ENCODE assay signal across 2 cellular contexts in genomic region chr10:132912225-132912684, GRCh38.
TF ChIP-seq lines count a peak whose summit lies in the region.

No MANE protein-coding gene starts in this region.

TF ChIP-seq in WTC11, 78 proteins besides CTCF, POLR2A, EP300 and RAD21 (continued from another document):
- TF ChIP-seq RORB (CRISPR knock-in tag; IDR thresholded peaks at IDR 0.05): no peak
- TF ChIP-seq ZMAT4 (CRISPR knock-in tag; IDR thresholded peaks at IDR 0.05): no peak
- no peak for TF ChIP-seq TEAD4 (CRISPR knock-in tag; IDR thresholded peaks at IDR 0.05)
- TF ChIP-seq, protein P1, sequence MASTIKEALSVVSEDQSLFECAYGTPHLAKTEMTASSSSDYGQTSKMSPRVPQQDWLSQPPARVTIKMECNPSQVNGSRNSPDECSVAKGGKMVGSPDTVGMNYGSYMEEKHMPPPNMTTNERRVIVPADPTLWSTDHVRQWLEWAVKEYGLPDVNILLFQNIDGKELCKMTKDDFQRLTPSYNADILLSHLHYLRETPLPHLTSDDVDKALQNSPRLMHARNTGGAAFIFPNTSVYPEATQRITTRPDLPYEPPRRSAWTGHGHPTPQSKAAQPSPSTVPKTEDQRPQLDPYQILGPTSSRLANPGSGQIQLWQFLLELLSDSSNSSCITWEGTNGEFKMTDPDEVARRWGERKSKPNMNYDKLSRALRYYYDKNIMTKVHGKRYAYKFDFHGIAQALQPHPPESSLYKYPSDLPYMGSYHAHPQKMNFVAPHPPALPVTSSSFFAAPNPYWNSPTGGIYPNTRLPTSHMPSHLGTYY (CRISPR knock-in tag; IDR thresholded peaks at IDR 0.05): no peak
- TF ChIP-seq ZNF263 (CRISPR knock-in tag; IDR thresholded peaks at IDR 0.05; ENCODE audit: low read depth): no peak
- no peak for TF ChIP-seq ZNF281 (CRISPR knock-in tag; IDR thresholded peaks at IDR 0.05)
- TF ChIP-seq MYBL2 (CRISPR knock-in tag; IDR thresholded peaks at IDR 0.05): no peak
- TF ChIP-seq NFYB (CRISPR knock-in tag; conservative IDR thresholded peaks at IDR 0.05; ENCODE audit: low read depth): no peak
- TF ChIP-seq, protein P2, sequence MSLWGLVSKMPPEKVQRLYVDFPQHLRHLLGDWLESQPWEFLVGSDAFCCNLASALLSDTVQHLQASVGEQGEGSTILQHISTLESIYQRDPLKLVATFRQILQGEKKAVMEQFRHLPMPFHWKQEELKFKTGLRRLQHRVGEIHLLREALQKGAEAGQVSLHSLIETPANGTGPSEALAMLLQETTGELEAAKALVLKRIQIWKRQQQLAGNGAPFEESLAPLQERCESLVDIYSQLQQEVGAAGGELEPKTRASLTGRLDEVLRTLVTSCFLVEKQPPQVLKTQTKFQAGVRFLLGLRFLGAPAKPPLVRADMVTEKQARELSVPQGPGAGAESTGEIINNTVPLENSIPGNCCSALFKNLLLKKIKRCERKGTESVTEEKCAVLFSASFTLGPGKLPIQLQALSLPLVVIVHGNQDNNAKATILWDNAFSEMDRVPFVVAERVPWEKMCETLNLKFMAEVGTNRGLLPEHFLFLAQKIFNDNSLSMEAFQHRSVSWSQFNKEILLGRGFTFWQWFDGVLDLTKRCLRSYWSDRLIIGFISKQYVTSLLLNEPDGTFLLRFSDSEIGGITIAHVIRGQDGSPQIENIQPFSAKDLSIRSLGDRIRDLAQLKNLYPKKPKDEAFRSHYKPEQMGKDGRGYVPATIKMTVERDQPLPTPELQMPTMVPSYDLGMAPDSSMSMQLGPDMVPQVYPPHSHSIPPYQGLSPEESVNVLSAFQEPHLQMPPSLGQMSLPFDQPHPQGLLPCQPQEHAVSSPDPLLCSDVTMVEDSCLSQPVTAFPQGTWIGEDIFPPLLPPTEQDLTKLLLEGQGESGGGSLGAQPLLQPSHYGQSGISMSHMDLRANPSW (CRISPR knock-in tag; conservative IDR thresholded peaks at IDR 0.05; ENCODE audit: low read depth): no peak
- no peak for TF ChIP-seq MAX (CRISPR knock-in tag; IDR thresholded peaks at IDR 0.05)
- TF ChIP-seq MXD4 (CRISPR knock-in tag; IDR thresholded peaks at IDR 0.05; ENCODE audit: borderline replicate concordance): no peak
- TF ChIP-seq, protein P3, sequence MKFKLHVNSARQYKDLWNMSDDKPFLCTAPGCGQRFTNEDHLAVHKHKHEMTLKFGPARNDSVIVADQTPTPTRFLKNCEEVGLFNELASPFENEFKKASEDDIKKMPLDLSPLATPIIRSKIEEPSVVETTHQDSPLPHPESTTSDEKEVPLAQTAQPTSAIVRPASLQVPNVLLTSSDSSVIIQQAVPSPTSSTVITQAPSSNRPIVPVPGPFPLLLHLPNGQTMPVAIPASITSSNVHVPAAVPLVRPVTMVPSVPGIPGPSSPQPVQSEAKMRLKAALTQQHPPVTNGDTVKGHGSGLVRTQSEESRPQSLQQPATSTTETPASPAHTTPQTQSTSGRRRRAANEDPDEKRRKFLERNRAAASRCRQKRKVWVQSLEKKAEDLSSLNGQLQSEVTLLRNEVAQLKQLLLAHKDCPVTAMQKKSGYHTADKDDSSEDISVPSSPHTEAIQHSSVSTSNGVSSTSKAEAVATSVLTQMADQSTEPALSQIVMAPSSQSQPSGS (CRISPR knock-in tag; IDR thresholded peaks at IDR 0.05; ENCODE audit: borderline replicate concordance, low read depth): no peak

TF ChIP-seq in H1, 55 proteins besides CTCF, POLR2A, EP300 and RAD21 (continued from another document):
- TF ChIP-seq RBBP5 (IDR thresholded peaks at IDR 0.05; ENCODE audit: borderline replicate concordance, low read depth, low read length) (no peak), BACH1 (IDR thresholded peaks at IDR 0.05; ENCODE audit: low read length) (no peak), RNF2 (IDR thresholded peaks at IDR 0.05; ENCODE audit: borderline replicate concordance, low read depth, low read length, missing control alignments, poor library complexity, severe bottlenecking) (no peak), NRF1 (IDR thresholded peaks at IDR 0.05; ENCODE audit: low read depth, low read length) (no peak), TCF12 (IDR thresholded peaks at IDR 0.05; ENCODE audit: low read depth, low read length) (no peak), HDAC2 (IDR thresholded peaks at IDR 0.05; ENCODE audit: borderline replicate concordance in 1 of 2, low read depth in 2 of 2, low read length in 2 of 2) (no peak), JUN (IDR thresholded peaks at IDR 0.05; ENCODE audit: low read depth, low read length) (no peak), POLR2AphosphoS5 (IDR thresholded peaks at IDR 0.05; ENCODE audit: low read depth, low read length) (no peak), CEBPB (IDR thresholded peaks at IDR 0.05; ENCODE audit: low read depth, low read length) (no peak), CHD1 (IDR thresholded peaks at IDR 0.05; ENCODE audit: low read depth, low read length) (no peak), SIX5 (IDR thresholded peaks at IDR 0.05; ENCODE audit: low read depth, low read length) (no peak), TAF1 (IDR thresholded peaks at IDR 0.05; ENCODE audit: low read depth, low read length) (no peak)
- TF ChIP-seq, protein P3 (IDR thresholded peaks at IDR 0.05; ENCODE audit: low read length): no peak
